In genomic region chr6:116975600-116975999, GRCh38 we compare ENCODE assay signal across 17 cellular contexts.
DNase-seq lines count a peak whose midpoint lies in the region; ATAC-seq and TF ChIP-seq lines count a peak whose summit lies in the region.
"Had no signal": no experiment of that assay in that cellular context is flagged by ENCODE, and none has a peak within 500 bp of the region (broad histone marks: within the 10 kb centered on the region; RNA-seq: fewer than 3 reads in every experiment).

No MANE protein-coding gene starts in this region.

- TF ChIP-seq CTCF in Panc1 (IDR thresholded peaks at IDR 0.05), result no peak

- ATAC-seq in Panc1, result peak; percentile 73; the same call in 1 of the 2 replicates
- no peak for ATAC-seq in HG02798 (IDR thresholded peaks at IDR 0.05; ENCODE audit: poor library complexity, unreplicated experiment)
- ATAC-seq in GM18498 (IDR thresholded peaks at IDR 0.05; ENCODE audit: unreplicated experiment), result no peak
- ATAC-seq: esophagus mucosa, T-cell had no signal

- CTCF ChIA-PET in Panc1 (lab: Charles Lee), result no interaction called here

- in situ Hi-C loops in Panc1 (cut with HindIII; ENCODE audit: low pct_unique_long_range_greater_than_20kb, low sequenced_read_pairs) (no loop called here), ACHN (cut with HindIII; ENCODE audit: low pct_ligation_motif_present, low pct_unique_long_range_greater_than_20kb, low sequenced_read_pairs) (no loop called here)

- no peaks in the 10 kb centered on the region for H3K9me3 ChIP-seq in Panc1 (ENCODE audit: control insufficient read depth, insufficient read depth, low read depth, low read length)

- H3K36me3 ChIP-seq in Panc1 (ENCODE audit: control insufficient read depth, insufficient read depth, low read length), result no peaks in the 10 kb centered on the region

- intact Hi-C loops in Panc1 (cut with micrococcal nuclease; ENCODE audit: unreplicated experiment), result loop anchor here (5.0 kb wide), 1 partner anchor 202 kb away; no protein-coding TSS in a partner anchor

- no peak overlapping the region for H3K4me3 ChIP-seq in Panc1 (ENCODE audit: low read depth in 2 of 2, low read length in 2 of 2)
- H3K4me3 ChIP-seq: hepatocyte had no signal

- H3K27me3 ChIP-seq in Panc1 (ENCODE audit: control insufficient read depth, insufficient read depth, low read length), result peaks cover 8% of the 10 kb centered on the region
- H3K27me3 ChIP-seq: hepatocyte had no signal

- no peak overlapping the region for H3K27ac ChIP-seq in Panc1 (ENCODE audit: low read length)
- H3K27ac ChIP-seq: hepatocyte had no signal

- POLR2A ChIA-PET in Panc1 (lab: Charles Lee), result no interaction called here

- H3K4me1 ChIP-seq in Panc1 (ENCODE audit: control insufficient read depth, insufficient read depth, low read length), result no peaks in the 10 kb centered on the region

- DNase-seq in Daoy (ENCODE audit: low read depth) (peak; percentile 50), HPDE6-E6E7 (ENCODE audit: extremely low spot score) (peak; percentile 6), Panc1 (ENCODE audit: low read depth, low spot score) (no peak), islet precursor cell (peak; percentile 57), ACHN (no peak), superior temporal gyrus (ENCODE audit: extremely low spot score) (no peak)
- DNase-seq: activated B cell treated with CpG ODN at 0.5 μM for 24 hours; CD8-positive, alpha-beta memory T cell; kidney glomerular epithelial cell; NCI-H1436 treated with DMSO at 0.1 percent for 48 hours; NCI-H510A; RPMI8226; T-cell had no signal

- no TSS peak for BruUV-seq in Panc1 (replicated peaks; lab: Mats Ljungman, UMichigan)

Comparison
In these comparisons a context has a peak if more than half of its experiments do, and no peak if none do; other contexts are left out.
1. DNase-seq: peak in Daoy (single experiment), HPDE6-E6E7 (single experiment) and islet precursor cell (single experiment); none in Panc1 (single experiment), ACHN (single experiment) and superior temporal gyrus (single experiment).